1 cellular context compared by ENCODE assay signal in genomic region chr3:42663581-42664442, GRCh38.
TF ChIP-seq lines count a peak whose summit lies in the region.

No MANE protein-coding gene starts in this region.

TF ChIP-seq in WTC11, 78 proteins besides CTCF, POLR2A, EP300 and RAD21 (continued from another document):
- TF ChIP-seq ZNF512 (CRISPR knock-in tag; IDR thresholded peaks at IDR 0.05; ENCODE audit: borderline replicate concordance), result no peak
- TF ChIP-seq NFYB (CRISPR knock-in tag; conservative IDR thresholded peaks at IDR 0.05; ENCODE audit: low read depth), result no peak
- no peak for TF ChIP-seq TEAD1 (CRISPR knock-in tag; IDR thresholded peaks at IDR 0.05)
- TF ChIP-seq NR2C2 (CRISPR knock-in tag; IDR thresholded peaks at IDR 0.05), result no peak
- no peak for TF ChIP-seq AR (CRISPR knock-in tag; IDR thresholded peaks at IDR 0.05)
- no peak for TF ChIP-seq ZNF416 (CRISPR knock-in tag; IDR thresholded peaks at IDR 0.05)
- no peak for TF ChIP-seq EMX1 (CRISPR knock-in tag; IDR thresholded peaks at IDR 0.05)
- no peak for TF ChIP-seq GABPB1 (CRISPR knock-in tag; IDR thresholded peaks at IDR 0.05)
- no peak for TF ChIP-seq IRF2 (CRISPR knock-in tag; IDR thresholded peaks at IDR 0.05; ENCODE audit: borderline replicate concordance, low read depth)
